19 cellular contexts compared by ENCODE assay signal in genomic region chr6:2510341-2510740, GRCh38.
DNase-seq lines count a peak whose midpoint lies in the region; ATAC-seq, FAIRE-seq and TF ChIP-seq lines count a peak whose summit lies in the region.
"Had no signal": no experiment of that assay in that cellular context is flagged by ENCODE, and none has a peak within 500 bp of the region (broad histone marks: within the 10 kb centered on the region; RNA-seq: fewer than 3 reads in every experiment).

No MANE protein-coding gene starts in this region.

- H3K27me3 Mint-ChIP-seq in endodermal cell (ENCODE audit: insufficient read depth): peaks cover 1% of the 10 kb centered on the region

- intact Hi-C loops in IMR-90 (cut with micrococcal nuclease): no loop called here

- POLR2A ChIA-PET in IMR-90 (lab: Charles Lee; ENCODE audit: unreplicated experiment): no interaction called here

- no peak overlapping the region for H2AFZ ChIP-seq in IMR-90 (replicated peaks; ENCODE audit: low read length, poor library complexity)
- peak overlapping the region; percentile 5 for H2AFZ ChIP-seq in keratinocyte (ENCODE audit: control insufficient read depth, low read length)
- H2AFZ ChIP-seq: GM23248 had no signal

- H2BK15ac ChIP-seq in IMR-90 (ENCODE audit: low read depth, low read length): no peak overlapping the region

- no peak for TF ChIP-seq RAD21 in IMR-90 (IDR thresholded peaks at IDR 0.05; ENCODE audit: low read length)

- H3K4me1 ChIP-seq in IMR-90 (ENCODE audit: control insufficient read depth, insufficient read depth, low read length) (peaks cover 7% of the 10 kb centered on the region; the same call in 1 of the 2 replicates), keratinocyte (ENCODE audit: control insufficient read depth, extremely low read depth, insufficient read depth, low read length) (peaks cover 20% of the 10 kb centered on the region), thymus (ENCODE audit: control insufficient read depth, insufficient read depth, low read length) (no peaks in the 10 kb centered on the region), endodermal cell (ENCODE audit: control insufficient read depth, insufficient read depth, low read length) (no peaks in the 10 kb centered on the region)
- H3K4me1 ChIP-seq: HAP-1 had no signal

- CTCF ChIA-PET in IMR-90 (lab: Yijun Ruan, JAX): interaction anchor here (0.6 to 0.8 kb wide), 2 partner anchors 22 to 61 kb away, joined by 3 read pairs; no protein-coding TSS in a partner anchor

- H2AK9ac ChIP-seq in IMR-90 (replicated peaks; ENCODE audit: low read depth, low read length, poor library complexity): no peak overlapping the region

- H3K23ac ChIP-seq in IMR-90 (ENCODE audit: low read depth, low read length): no peak overlapping the region

- TF ChIP-seq POLR2A in IMR-90 (IDR thresholded peaks at IDR 0.05; ENCODE audit: low read depth, low read length) (no peak), H54 (IDR thresholded peaks at IDR 0.05; ENCODE audit: low read depth, low read length) (no peak)

- H3K4me3 ChIP-seq in IMR-90 (ENCODE audit: insufficient read depth, low read depth, low read length) (no peak overlapping the region), keratinocyte (ENCODE audit: control insufficient read depth in 2 of 3, extremely low read depth in 1 of 3, insufficient read depth in 2 of 3, low read depth in 1 of 3, low read length in 3 of 3) (no peak overlapping the region), thymus (ENCODE audit: low read length) (no peak overlapping the region), endodermal cell (ENCODE audit: low read length) (no peak overlapping the region)
- H3K4me3 ChIP-seq: HAP-1 had no signal

- no peaks in the 10 kb centered on the region for H3K4me1 Mint-ChIP-seq in endodermal cell
- H3K4me1 Mint-ChIP-seq: CD4-positive, alpha-beta memory T cell had no signal

- no peak overlapping the region for H3K56ac ChIP-seq in IMR-90 (ENCODE audit: extremely low read depth, insufficient read depth, low read length)

- H3K9me1 ChIP-seq in IMR-90 (ENCODE audit: insufficient read depth, low read length): no peaks in the 10 kb centered on the region
- no peaks in the 10 kb centered on the region for H3K9me1 ChIP-seq in keratinocyte (ENCODE audit: control insufficient read depth, extremely low read depth, insufficient read depth, low read length)

- no peaks in the 10 kb centered on the region for H3K9me3 Mint-ChIP-seq in endodermal cell

- in situ Hi-C loops in IMR-90 (cut with MboI; ENCODE audit: low sequenced_read_pairs): no loop called here

- H2BK5ac ChIP-seq in IMR-90 (ENCODE audit: low read depth, low read length, poor library complexity, severe bottlenecking): no peak overlapping the region

- DNase-seq in IMR-90 (no peak), cerebellum (ENCODE audit: low spot score) (peak; percentile 22), keratinocyte (ENCODE audit: low read depth, low spot score) (no peak), endodermal cell (no peak), H54 (ENCODE audit: insufficient read length, low spot score) (no peak), HT-29 (ENCODE audit: low spot score) (no peak)
- DNase-seq: Calu3; CD4-positive, alpha-beta memory T cell; COR-L47; DMS53; DMS79 treated with DMSO at 0.1 percent for 48 hours; GF-D8; HFFc6 had no signal

- peak overlapping the region; percentile 46; the same call in 1 of the 2 replicates for H3K27ac ChIP-seq in IMR-90 (ENCODE audit: insufficient read depth, low read length)
- H3K27ac ChIP-seq in keratinocyte (ENCODE audit: control insufficient read depth, insufficient read depth, low read length): no peak overlapping the region
- H3K27ac ChIP-seq in thymus (ENCODE audit: low read depth): peak overlapping the region; percentile 68
- no peak overlapping the region for H3K27ac ChIP-seq in endodermal cell (ENCODE audit: low read depth, low read length)
- H3K27ac ChIP-seq: GM23248 had no signal

- H3K36me3 Mint-ChIP-seq in endodermal cell (ENCODE audit: low read depth): no peaks in the 10 kb centered on the region
- H3K36me3 Mint-ChIP-seq: CD4-positive, alpha-beta memory T cell had no signal

- H3K4ac ChIP-seq in IMR-90 (ENCODE audit: low read depth, low read length): no peak overlapping the region

- H3K36me3 ChIP-seq in IMR-90 (ENCODE audit: control insufficient read depth, insufficient read depth, low read length) (no peaks in the 10 kb centered on the region), keratinocyte (ENCODE audit: control insufficient read depth in 2 of 2, extremely low read depth in 1 of 2, insufficient read depth in 2 of 2, low read length in 2 of 2) (no peaks in the 10 kb centered on the region), thymus (ENCODE audit: control insufficient read depth, insufficient read depth) (no peaks in the 10 kb centered on the region), endodermal cell (ENCODE audit: control insufficient read depth, insufficient read depth, low read length) (no peaks in the 10 kb centered on the region)
- H3K36me3 ChIP-seq: HAP-1 had no signal

- ATAC-seq in IMR-90 (ENCODE audit: low read depth): peak; percentile 54
- no peak for ATAC-seq in GM18909 (IDR thresholded peaks at IDR 0.05; ENCODE audit: poor library complexity, unreplicated experiment)

- H3K18ac ChIP-seq in IMR-90 (ENCODE audit: low read depth, low read length): peak overlapping the region; percentile 11; the same call in 1 of the 2 replicates

- TF ChIP-seq CTCF in IMR-90 (conservative IDR thresholded peaks at IDR 0.05; ENCODE audit: low read depth, low read length) (no peak), keratinocyte (optimal IDR thresholded peaks at IDR 0.05 in 1 of 3, IDR thresholded peaks at IDR 0.05 in 1 of 3, conservative IDR thresholded peaks at IDR 0.05 in 1 of 3; ENCODE audit: extremely low read depth in 1 of 3, insufficient read depth in 2 of 3, low read length in 3 of 3) (no peak), endodermal cell (conservative IDR thresholded peaks at IDR 0.05) (no peak)

- no TSS peak for BruUV-seq in IMR-90 (replicated peaks; lab: Mats Ljungman, UMichigan)

- no peak overlapping the region for H3K14ac ChIP-seq in IMR-90 (replicated peaks; ENCODE audit: low read depth, low read length)

- H3K79me2 ChIP-seq in keratinocyte (ENCODE audit: control insufficient read depth, insufficient read depth, low read length): no peaks in the 10 kb centered on the region

- no peak overlapping the region for H3K4me3 Mint-ChIP-seq in endodermal cell
- H3K4me3 Mint-ChIP-seq: CD4-positive, alpha-beta memory T cell had no signal

- H3K27me3 ChIP-seq in IMR-90 (ENCODE audit: control insufficient read depth, insufficient read depth, low read length): peaks cover 25% of the 10 kb centered on the region
- no peaks in the 10 kb centered on the region for H3K27me3 ChIP-seq in keratinocyte (ENCODE audit: control insufficient read depth, extremely low read depth, insufficient read depth, low read length)
- no peaks in the 10 kb centered on the region for H3K27me3 ChIP-seq in thymus (ENCODE audit: control insufficient read depth, insufficient read depth)
- H3K27me3 ChIP-seq in endodermal cell (ENCODE audit: control insufficient read depth, insufficient read depth, low read length, poor library complexity, severe bottlenecking): no peaks in the 10 kb centered on the region

- H4K20me1 ChIP-seq in IMR-90 (ENCODE audit: insufficient read depth, low read length) (no peaks in the 10 kb centered on the region), keratinocyte (ENCODE audit: control insufficient read depth, extremely low read depth, insufficient read depth, low read length) (no peaks in the 10 kb centered on the region)

- no peak overlapping the region for H3K27ac Mint-ChIP-seq in endodermal cell
- H3K27ac Mint-ChIP-seq: CD4-positive, alpha-beta memory T cell; HFFc6 had no signal

- whole genome bisulfite sequencing in IMR-90 (ENCODE audit: extremely low coverage in 2 of 2, insufficient read length in 1 of 2), 2 experiments: no CpG with 5 or more reads among the region's 11 CpGs
- WGBS in thymus: 93% methylated on average over 11 of the region's 11 CpGs
- 93 to 94% methylated on average over 10 to 11 of the region's 11 CpGs for WGBS in endodermal cell (ENCODE audit: insufficient coverage in 1 of 2, insufficient read length in 1 of 2), 2 experiments

- H2BK20ac ChIP-seq in IMR-90 (ENCODE audit: low read depth, low read length): no peak overlapping the region

- no peak overlapping the region; the same call in 1 of the 2 replicates for H4K5ac ChIP-seq in IMR-90 (ENCODE audit: low read depth, low read length)

- FAIRE-seq in keratinocyte (lab: Jason Lieb, UNC): no peak
- no peak for FAIRE-seq in H54 (lab: Jason Lieb, UNC)
- FAIRE-seq: GM12891, GM18507 had no signal

- H3K4me2 ChIP-seq in IMR-90 (ENCODE audit: low read depth, low read length) (peak overlapping the region; percentile 69; the same call in 1 of the 2 replicates), keratinocyte (ENCODE audit: control insufficient read depth, extremely low read depth, insufficient read depth, low read depth, low read length) (peak overlapping the region; percentile 20)

- H2AK5ac ChIP-seq in IMR-90 (ENCODE audit: low read depth, low read length): no peak overlapping the region

- dilution Hi-C loops in IMR-90 (cut with HindIII; ENCODE audit: low sequenced_read_pairs, unreplicated experiment) (no loop called here), keratinocyte (cut with MboI; ENCODE audit: extremely low pct_ligation_motif_present, low sequenced_read_pairs) (no loop called here)

- no peak overlapping the region for H2BK120ac ChIP-seq in IMR-90 (ENCODE audit: low read depth, low read length)

- H3K79me1 ChIP-seq in IMR-90 (ENCODE audit: low read depth in 1 of 2, low read length in 2 of 2): no peaks in the 10 kb centered on the region

- no peak overlapping the region; the same call in 1 of the 2 replicates for H4K91ac ChIP-seq in IMR-90 (ENCODE audit: insufficient read depth, low read depth, low read length)

- H3K9me3 ChIP-seq in IMR-90 (ENCODE audit: control insufficient read depth, insufficient read depth, low read length) (peaks cover 2% of the 10 kb centered on the region; the same call in 1 of the 2 replicates), keratinocyte (ENCODE audit: control insufficient read depth, low read depth, low read length) (no peaks in the 10 kb centered on the region), thymus (ENCODE audit: control insufficient read depth) (no peaks in the 10 kb centered on the region), endodermal cell (ENCODE audit: control insufficient read depth, low read length) (no peaks in the 10 kb centered on the region)
- H3K9me3 ChIP-seq: HAP-1 had no signal

- H3K9ac ChIP-seq in IMR-90 (ENCODE audit: low read depth, low read length) (no peak overlapping the region), keratinocyte (ENCODE audit: control insufficient read depth, extremely low read depth, insufficient read depth, low read length) (no peak overlapping the region), endodermal cell (ENCODE audit: extremely low read depth, low read length, poor library complexity, severe bottlenecking) (no peak overlapping the region)
- H3K9ac ChIP-seq: GM23248 had no signal

- H4K8ac ChIP-seq in IMR-90 (ENCODE audit: low read depth in 2 of 2, low read length in 2 of 2): no peak overlapping the region

TF ChIP-seq in IMR-90, 13 proteins besides CTCF, POLR2A, EP300 and RAD21:
- TF ChIP-seq CEBPB (IDR thresholded peaks at IDR 0.05; ENCODE audit: low read depth, low read length) (no peak), RFX5 (IDR thresholded peaks at IDR 0.05; ENCODE audit: low read depth, low read length) (no peak)

Comparison
In these comparisons a context has a peak if more than half of its experiments do, and no peak if none do; other contexts are left out.
1. H3K27ac ChIP-seq: peak in IMR-90 (single experiment) and thymus (single experiment); none in keratinocyte (single experiment) and endodermal cell (single experiment).